ENCODE assay signal across 20 cellular contexts in genomic region chr2:72008608-72009007, GRCh38.
A peak's percentile ranks its signal among the peaks of the same experiment; 100 is the strongest.
DNase-seq lines count a peak whose midpoint lies in the region; ATAC-seq, FAIRE-seq and TF ChIP-seq lines count a peak whose summit lies in the region.
"Had no signal": no experiment of that assay in that cellular context is flagged by ENCODE, and none has a peak within 500 bp of the region (broad histone marks: within the 10 kb centered on the region; RNA-seq: fewer than 3 reads in every experiment).

No MANE protein-coding gene starts in this region.

- H3K27me3 Mint-ChIP-seq in MCF 10A (ENCODE audit: insufficient read depth, unreplicated experiment) = no peaks in the 10 kb centered on the region

- no peak overlapping the region for H3K4me3 Mint-ChIP-seq in MCF 10A (ENCODE audit: unreplicated experiment)
- H3K4me3 Mint-ChIP-seq: CD14-positive monocyte had no signal

- no peak overlapping the region for H3K27ac Mint-ChIP-seq in MCF 10A (ENCODE audit: low read depth, unreplicated experiment)

- H3K9ac ChIP-seq in mammary epithelial cell (ENCODE audit: insufficient read depth, low read length) (no peak overlapping the region), K562 (ENCODE audit: insufficient read depth in 1 of 2, low read depth in 2 of 2, low read length in 2 of 2) (no peak overlapping the region)

- H3K9me1 ChIP-seq in K562 (ENCODE audit: control insufficient read depth, insufficient read depth, low read length) = no peaks in the 10 kb centered on the region

- BruUV-seq in MCF 10A (replicated peaks; lab: Mats Ljungman, UMichigan) (no TSS peak), mammary epithelial cell (replicated peaks; lab: Mats Ljungman, UMichigan) (no TSS peak), K562 (replicated peaks; lab: Mats Ljungman, UMichigan) (no TSS peak)

- no peak for FAIRE-seq in K562 (lab: Jason Lieb, UNC)
- FAIRE-seq: GM19239 had no signal

- intact Hi-C loops in MCF 10A (cut with micrococcal nuclease) (no loop called here), mammary epithelial cell (cut with micrococcal nuclease) (no loop called here), K562 (cut with micrococcal nuclease) (no loop called here), sigmoid colon (cut with DNase I) (no loop called here)

- H3K4me2 ChIP-seq in mammary epithelial cell (ENCODE audit: insufficient read depth, low read depth, low read length) = no peak overlapping the region
- no peak overlapping the region for H3K4me2 ChIP-seq in K562 (ENCODE audit: insufficient read depth, low read length)

- no peaks in the 10 kb centered on the region for H3K4me1 Mint-ChIP-seq in MCF 10A (ENCODE audit: insufficient read depth, unreplicated experiment)
- H3K4me1 Mint-ChIP-seq: CD14-positive monocyte had no signal

- CTCF ChIA-PET in MCF 10A (lab: Yijun Ruan, JAX) (interaction anchor here (1.2 kb wide), 1 partner anchor 13 kb away, joined by 3 read pairs; no protein-coding TSS in a partner anchor), mammary epithelial cell (lab: Charles Lee; ENCODE audit: low non-redundant PET) (no interaction called here), K562 (lab: Yijun Ruan, JAX; ENCODE audit: low intra/inter-chr PET ratio) (no interaction called here)

- ATAC-seq in K562 = no peak
- ATAC-seq: Panc1 had no signal

- TF ChIP-seq EP300 in K562 (IDR thresholded peaks at IDR 0.05; ENCODE audit: low read length) = no peak
- TF ChIP-seq EP300 in suprapubic skin (IDR thresholded peaks at IDR 0.05) = no peak
- no peak for TF ChIP-seq EP300 in sigmoid colon (IDR thresholded peaks at IDR 0.05)

- H3K4me3 ChIP-seq in mammary epithelial cell (replicated peaks in 1 of 3; ENCODE audit: insufficient read depth in 1 of 3, low read depth in 2 of 3, low read length in 3 of 3) (no peak overlapping the region), K562 (no peak overlapping the region), suprapubic skin (no peak overlapping the region), sigmoid colon (no peak overlapping the region)
- H3K4me3 ChIP-seq: SJCRH30 had no signal

- H2AFZ ChIP-seq in mammary epithelial cell (ENCODE audit: low read depth, low read length) (no peak overlapping the region), K562 (ENCODE audit: low read depth, low read length) (no peak overlapping the region)

- TF ChIP-seq POLR2A in K562 (conservative IDR thresholded peaks at IDR 0.05) = no peak
- TF ChIP-seq POLR2A in suprapubic skin (IDR thresholded peaks at IDR 0.05) = no peak
- no peak for TF ChIP-seq POLR2A in sigmoid colon (IDR thresholded peaks at IDR 0.05)

- H3K36me3 Mint-ChIP-seq in MCF 10A (ENCODE audit: insufficient read depth, unreplicated experiment) = no peaks in the 10 kb centered on the region
- H3K36me3 Mint-ChIP-seq: CD14-positive monocyte had no signal

- dilution Hi-C loops in mammary epithelial cell (cut with HindIII; ENCODE audit: low sequenced_read_pairs) = no loop called here

- H3K27me3 ChIP-seq in mammary epithelial cell (ENCODE audit: insufficient read depth, low read length) (no peaks in the 10 kb centered on the region), K562 (ENCODE audit: control insufficient read depth in 2 of 2, insufficient read depth in 2 of 2, low read length in 2 of 2) (peaks cover 8 to 68% of the 10 kb centered on the region in 2 experiments; a peak in 4 of 5 replicates), suprapubic skin (peaks cover 7% of the 10 kb centered on the region), sigmoid colon (peaks cover 0 to 6% (median 0%) of the 10 kb centered on the region in 3 donors)
- H3K27me3 ChIP-seq: SJCRH30 had no signal

- H3K9me3 Mint-ChIP-seq in MCF 10A (ENCODE audit: unreplicated experiment) = no peaks in the 10 kb centered on the region
- H3K9me3 Mint-ChIP-seq: CD14-positive monocyte had no signal

- DNase-seq in MCF 10A (ENCODE audit: unreplicated experiment) = peak; percentile 61
- no peak for DNase-seq in mammary epithelial cell
- no peak for DNase-seq in K562 (ENCODE audit: extremely low read depth in 1 of 4, low spot score in 3 of 4)
- DNase-seq in iPS-NIHi7 (ENCODE audit: extremely low spot score) = peak; percentile 1
- peak; percentile 29 to 44 for DNase-seq in suprapubic skin (ENCODE audit: low spot score in 2 of 2)
- no peak for DNase-seq in sigmoid colon
- no peak for DNase-seq in pons (ENCODE audit: low spot score)
- no peak for DNase-seq in activated naive CD4-positive, alpha-beta T cell (lab: John Stamatoyannopoulos, UW)
- DNase-seq: KG1; NCI-H1105; NCI-H146; NCI-H2029 treated with DMSO at 0.1 percent for 48 hours; NCI-H226; NCI-H524; NCI-H774; NK-92 treated with Interleukin-12 subunit alpha and Interleukin-12 subunit beta, amount 100 ng/mL, for 24 hours had no signal

- no peaks in the 10 kb centered on the region for H4K20me1 ChIP-seq in mammary epithelial cell (ENCODE audit: insufficient read depth, low read length)
- peaks cover 4% of the 10 kb centered on the region; the same call in 1 of the 2 replicates for H4K20me1 ChIP-seq in K562 (replicated peaks; ENCODE audit: control insufficient read depth, insufficient read depth, low read length)

- H3K9me3 ChIP-seq in mammary epithelial cell (replicated peaks; ENCODE audit: insufficient read depth, low read length) (no peaks in the 10 kb centered on the region), K562 (replicated peaks; ENCODE audit: control insufficient read depth, insufficient read depth, low read depth, low read length) (no peaks in the 10 kb centered on the region), suprapubic skin (no peaks in the 10 kb centered on the region), sigmoid colon (no peaks in the 10 kb centered on the region)
- H3K9me3 ChIP-seq: SJCRH30 had no signal

- H3K27ac ChIP-seq in mammary epithelial cell (ENCODE audit: insufficient read depth, low read depth, low read length) (no peak overlapping the region), K562 (ENCODE audit: extremely low read depth, low read depth, low read length) (no peak overlapping the region), suprapubic skin (peak overlapping the region; percentile 17), sigmoid colon (no peak overlapping the region)
- H3K27ac ChIP-seq: SJCRH30 had no signal

- H3K79me2 ChIP-seq in mammary epithelial cell (ENCODE audit: insufficient read depth, low read length) (no peaks in the 10 kb centered on the region), K562 (ENCODE audit: control insufficient read depth, insufficient read depth, low read length) (no peaks in the 10 kb centered on the region)

- 91% methylated on average over 8 of the region's 10 CpGs for WGBS in mammary epithelial cell (ENCODE audit: low coverage, missing lambda C conversion rate)
- 8% methylated on average over 10 of the region's 10 CpGs for WGBS in K562 (ENCODE audit: insufficient coverage, low coverage, missing lambda C conversion rate)
- WGBS in suprapubic skin = 79% methylated on average over 10 of the region's 10 CpGs
- WGBS in sigmoid colon, 2 donors = 83 to 90% methylated on average over 10 of the region's 10 CpGs

- no peak for TF ChIP-seq RAD21 in K562 (CRISPR knock-in tag; conservative IDR thresholded peaks at IDR 0.05 in 1 of 2, IDR thresholded peaks at IDR 0.05 in 1 of 2)

- TF ChIP-seq CTCF in MCF 10A (IDR thresholded peaks at IDR 0.05; ENCODE audit: unreplicated experiment) (no peak), mammary epithelial cell (conservative IDR thresholded peaks at IDR 0.05 in 1 of 2, IDR thresholded peaks at IDR 0.05 in 1 of 2; ENCODE audit: extremely low read depth in 1 of 2, insufficient read depth in 1 of 2, low read depth in 1 of 2, low read length in 2 of 2) (no peak), K562 (IDR thresholded peaks at IDR 0.05 in 2 of 3, conservative IDR thresholded peaks at IDR 0.05 in 1 of 3; ENCODE audit: insufficient read depth in 2 of 3, low read depth in 1 of 3, low read length in 3 of 3) (no peak), suprapubic skin (IDR thresholded peaks at IDR 0.05) (no peak), sigmoid colon (IDR thresholded peaks at IDR 0.05) (no peak)

- POLR2A ChIA-PET in MCF 10A (lab: Yijun Ruan, JAX) = interaction anchor here (1.3 kb wide), 1 partner anchor 15 kb away, joined by 3 read pairs; no protein-coding TSS in a partner anchor
- POLR2A ChIA-PET in K562 (lab: Yijun Ruan, JAX) = interaction anchor here (0.7 kb wide), 1 partner anchor 191 kb away, joined by 3 read pairs; no protein-coding TSS in a partner anchor

- H3K36me3 ChIP-seq in mammary epithelial cell (ENCODE audit: insufficient read depth, low read length) (no peaks in the 10 kb centered on the region), K562 (ENCODE audit: control insufficient read depth, insufficient read depth, low read length) (no peaks in the 10 kb centered on the region), suprapubic skin (no peaks in the 10 kb centered on the region), sigmoid colon (no peaks in the 10 kb centered on the region)
- H3K36me3 ChIP-seq: SJCRH30 had no signal

- in situ Hi-C loops in mammary epithelial cell (cut with MboI; ENCODE audit: low sequenced_read_pairs in 2 of 2) (no loop called here), K562 (cut with MboI) (no loop called here)

- H3K4me1 ChIP-seq in mammary epithelial cell (ENCODE audit: insufficient read depth, low read length) = no peaks in the 10 kb centered on the region
- H3K4me1 ChIP-seq in K562 (replicated peaks in 1 of 2; ENCODE audit: control insufficient read depth in 2 of 2, insufficient read depth in 2 of 2, low read length in 2 of 2) = no peaks in the 10 kb centered on the region; a peak in 2 of 5 replicates
- H3K4me1 ChIP-seq in suprapubic skin = peaks cover 5% of the 10 kb centered on the region
- H3K4me1 ChIP-seq in sigmoid colon = no peaks in the 10 kb centered on the region
- H3K4me1 ChIP-seq: SJCRH30 had no signal

TF ChIP-seq in K562, 482 proteins besides CTCF, POLR2A, EP300 and RAD21:
- TF ChIP-seq ATF4 (CRISPR knock-in tag; IDR thresholded peaks at IDR 0.05) (no peak), FOSL1 (tag; conservative IDR thresholded peaks at IDR 0.05) (0 out of 2 replicates have a peak, but pooled peaks have one; percentile 21)

Comparison
In these comparisons a context has a peak if more than half of its experiments do, and no peak if none do; other contexts are left out.
1. DNase-seq: peak in MCF 10A (single experiment), iPS-NIHi7 (single experiment) and suprapubic skin (2 of 2); none in mammary epithelial cell (single experiment), K562 (0 of 4), sigmoid colon (single experiment), pons (single experiment) and activated naive CD4-positive, alpha-beta T cell (0 of 4).